ENCODE assay signal across 13 cellular contexts in genomic region chr11:111449158-111449557, GRCh38.
"Had no signal": no experiment of that assay in that cellular context is flagged by ENCODE, and none has a peak within 500 bp of the region (broad histone marks: within the 10 kb centered on the region; RNA-seq: fewer than 3 reads in every experiment).

No MANE protein-coding gene starts in this region.

- H3K4me3 ChIP-seq: cardiac muscle cell, colonic mucosa, left lung, tibial nerve, uterus had no signal

- H3K4me3 Mint-ChIP-seq: stimulated activated memory B cell treated with anti-CD40 and anti-IgM and Interleukin-4, amounts not matched to agents 10 μg/mL and 1 μg/mL and 100 μg/mL, for 72 hours had no signal

- H3K36me3 ChIP-seq: cardiac muscle cell, colonic mucosa, left lung, tibial nerve, uterus had no signal

- H3K27ac Mint-ChIP-seq: activated T-helper 2 cell treated with anti-CD3 and anti-CD28 coated beads, Interferon-gamma antibody, Interleukin-2, Interleukin-4, amounts not matched to agents 10 μg/mL and 5 μg/mL and 100 μg/mL, durations not matched to agents 14 hours and 24 hours and 36 hours; stimulated activated memory B cell treated with anti-CD40 and anti-IgM and Interleukin-4, amounts not matched to agents 10 μg/mL and 1 μg/mL and 100 μg/mL, for 72 hours had no signal

- ATAC-seq: left lung; stimulated activated memory B cell treated with anti-CD40 and anti-IgM and Interleukin-4, amounts not matched to agents 10 μg/mL and 1 μg/mL and 100 μg/mL, for 72 hours had no signal

- H3K4me1 ChIP-seq: colonic mucosa, uterus had no signal

- H3K27me3 ChIP-seq: cardiac muscle cell, colonic mucosa, left lung, tibial nerve, uterus had no signal

- H3K36me3 Mint-ChIP-seq: naive B cell; stimulated activated memory B cell treated with anti-CD40 and anti-IgM and Interleukin-4, amounts not matched to agents 10 μg/mL and 1 μg/mL and 100 μg/mL, for 72 hours had no signal

- DNase-seq: activated naive CD4-positive, alpha-beta T cell treated with anti-CD3 and anti-CD28 coated beads, Interleukin-2, amount 50 U/mL, for 16 hours; colonic mucosa; effector CD4-positive, alpha-beta T cell; foreskin fibroblast; naive B cell; stimulated activated CD4-positive, alpha-beta T cell treated with anti-CD3 and anti-CD28 coated beads, Interleukin-12 subunit alpha, Interleukin-12 subunit beta, amount 100 ng/mL, for 4 hours; uterus had no signal

- H3K27ac ChIP-seq: cardiac muscle cell, colonic mucosa, left lung, parathyroid adenoma, tibial nerve, uterus had no signal

- H3K9me3 ChIP-seq: colonic mucosa, left lung, tibial nerve, uterus had no signal

- H3K9me3 Mint-ChIP-seq: activated T-helper 2 cell treated with anti-CD3 and anti-CD28 coated beads, Interferon-gamma antibody, Interleukin-2, Interleukin-4, amounts not matched to agents 10 μg/mL and 5 μg/mL and 100 μg/mL, durations not matched to agents 14 hours and 24 hours and 36 hours; naive B cell; stimulated activated memory B cell treated with anti-CD40 and anti-IgM and Interleukin-4, amounts not matched to agents 10 μg/mL and 1 μg/mL and 100 μg/mL, for 72 hours had no signal
